In genomic region chr6:70079241-70079640, GRCh38 we compare ENCODE assay signal across 15 cellular contexts.
"Had no signal": no experiment of that assay in that cellular context is flagged by ENCODE, and none has a peak within 500 bp of the region (broad histone marks: within the 10 kb centered on the region; RNA-seq: fewer than 3 reads in every experiment).

No MANE protein-coding gene starts in this region.

- DNase-seq: activated B cell treated with CpG ODN at 0.5 μM for 24 hours; activated CD4-positive, alpha-beta T cell treated with anti-CD3 and anti-CD28 coated beads, Interleukin-2, amount 10 ng/mL, durations not matched to agents 7 days and 5 days; activated CD8-positive, alpha-beta memory T cell treated with anti-CD3 and anti-CD28 coated beads for 24 hours; activated naive CD4-positive, alpha-beta T cell treated with anti-CD3 and anti-CD28 coated beads, Interleukin-2, amount 50 U/mL, for 16 hours; caudate nucleus; colonic mucosa; foreskin keratinocyte; left colon; naive thymus-derived CD4-positive, alpha-beta T cell; posterior cingulate gyrus; uterus had no signal

- H3K36me3 ChIP-seq: colonic mucosa, right atrium auricular region, uterus had no signal

- H3K9me3 ChIP-seq: colonic mucosa, right atrium auricular region, uterus had no signal

- ATAC-seq: activated T-helper 17 cell treated with anti-CD3 and anti-CD28 coated beads, Interleukin-2, amount 50 U/mL, for 72 hours; foreskin keratinocyte; left colon; naive thymus-derived CD4-positive, alpha-beta T cell had no signal

- H3K27me3 ChIP-seq: colonic mucosa, foreskin keratinocyte, right atrium auricular region, uterus had no signal

- H3K4me3 ChIP-seq: colonic mucosa, lung, right atrium auricular region, skin epidermis, uterus had no signal

- H3K4me1 ChIP-seq: colonic mucosa, foreskin keratinocyte, right atrium auricular region, uterus had no signal

- H3K27ac ChIP-seq: colonic mucosa, foreskin keratinocyte, right atrium auricular region, skin epidermis, uterus had no signal
